ENCODE assay signal across 1 cellular context in the genomic region with DNA sequence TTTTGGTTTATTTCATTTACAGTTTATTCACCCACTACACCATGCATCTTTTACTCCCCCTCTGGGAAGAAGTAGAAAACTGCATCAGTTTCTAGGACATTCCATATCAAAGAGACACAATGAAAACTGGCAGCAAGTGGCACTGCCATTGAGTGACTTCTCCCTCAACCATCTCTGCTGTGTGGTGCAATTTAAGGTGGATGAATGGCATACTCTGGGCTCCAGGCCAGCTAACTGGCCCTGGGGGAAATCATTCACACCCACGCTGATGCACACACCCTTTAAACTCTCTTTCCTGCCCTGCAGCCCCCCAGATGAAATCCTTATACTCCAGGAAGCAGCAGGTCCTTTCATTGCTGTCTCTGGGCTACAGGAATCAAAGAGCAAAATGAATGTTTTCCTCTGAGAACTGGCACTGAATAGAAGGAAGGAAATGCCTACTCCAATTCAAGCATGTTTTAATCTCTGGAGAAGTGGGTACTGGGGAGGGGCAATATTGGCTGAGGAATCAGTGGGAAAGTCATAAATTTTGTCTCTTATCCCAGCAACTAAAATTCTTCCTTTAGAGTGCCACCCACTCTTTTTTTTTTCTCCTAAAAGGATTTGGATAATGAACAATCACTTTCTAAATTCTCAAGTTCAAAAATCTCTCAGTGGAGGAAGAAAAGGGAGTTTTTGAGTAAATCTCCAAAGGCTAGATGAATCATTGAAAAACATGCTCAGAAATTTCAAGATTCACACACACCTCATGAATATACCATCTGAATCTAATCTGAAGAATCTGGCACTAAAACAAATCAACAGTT.
TF ChIP-seq lines count a peak whose summit lies in the region.

No MANE protein-coding gene starts in this region.

TF ChIP-seq in HepG2, 621 proteins besides CTCF, POLR2A, EP300 and RAD21 (continued from another document):
- TF ChIP-seq ZC3H4 (CRISPR knock-in tag; IDR thresholded peaks at IDR 0.05; ENCODE audit: borderline replicate concordance) (no peak), ZNF10 (CRISPR knock-in tag; IDR thresholded peaks at IDR 0.05; ENCODE audit: borderline replicate concordance, low read depth) (no peak), MIER3 (CRISPR knock-in tag; IDR thresholded peaks at IDR 0.05; ENCODE audit: borderline replicate concordance) (no peak), ZNF263 (CRISPR knock-in tag; IDR thresholded peaks at IDR 0.05) (no peak)
- TF ChIP-seq, protein P1, sequence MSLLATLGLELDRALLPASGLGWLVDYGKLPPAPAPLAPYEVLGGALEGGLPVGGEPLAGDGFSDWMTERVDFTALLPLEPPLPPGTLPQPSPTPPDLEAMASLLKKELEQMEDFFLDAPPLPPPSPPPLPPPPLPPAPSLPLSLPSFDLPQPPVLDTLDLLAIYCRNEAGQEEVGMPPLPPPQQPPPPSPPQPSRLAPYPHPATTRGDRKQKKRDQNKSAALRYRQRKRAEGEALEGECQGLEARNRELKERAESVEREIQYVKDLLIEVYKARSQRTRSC (CRISPR knock-in tag; IDR thresholded peaks at IDR 0.05; ENCODE audit: low read depth): no peak
- TF ChIP-seq, protein P2, sequence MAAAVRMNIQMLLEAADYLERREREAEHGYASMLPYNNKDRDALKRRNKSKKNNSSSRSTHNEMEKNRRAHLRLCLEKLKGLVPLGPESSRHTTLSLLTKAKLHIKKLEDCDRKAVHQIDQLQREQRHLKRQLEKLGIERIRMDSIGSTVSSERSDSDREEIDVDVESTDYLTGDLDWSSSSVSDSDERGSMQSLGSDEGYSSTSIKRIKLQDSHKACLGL (CRISPR knock-in tag; IDR thresholded peaks at IDR 0.05): no peak
- TF ChIP-seq, protein P3, sequence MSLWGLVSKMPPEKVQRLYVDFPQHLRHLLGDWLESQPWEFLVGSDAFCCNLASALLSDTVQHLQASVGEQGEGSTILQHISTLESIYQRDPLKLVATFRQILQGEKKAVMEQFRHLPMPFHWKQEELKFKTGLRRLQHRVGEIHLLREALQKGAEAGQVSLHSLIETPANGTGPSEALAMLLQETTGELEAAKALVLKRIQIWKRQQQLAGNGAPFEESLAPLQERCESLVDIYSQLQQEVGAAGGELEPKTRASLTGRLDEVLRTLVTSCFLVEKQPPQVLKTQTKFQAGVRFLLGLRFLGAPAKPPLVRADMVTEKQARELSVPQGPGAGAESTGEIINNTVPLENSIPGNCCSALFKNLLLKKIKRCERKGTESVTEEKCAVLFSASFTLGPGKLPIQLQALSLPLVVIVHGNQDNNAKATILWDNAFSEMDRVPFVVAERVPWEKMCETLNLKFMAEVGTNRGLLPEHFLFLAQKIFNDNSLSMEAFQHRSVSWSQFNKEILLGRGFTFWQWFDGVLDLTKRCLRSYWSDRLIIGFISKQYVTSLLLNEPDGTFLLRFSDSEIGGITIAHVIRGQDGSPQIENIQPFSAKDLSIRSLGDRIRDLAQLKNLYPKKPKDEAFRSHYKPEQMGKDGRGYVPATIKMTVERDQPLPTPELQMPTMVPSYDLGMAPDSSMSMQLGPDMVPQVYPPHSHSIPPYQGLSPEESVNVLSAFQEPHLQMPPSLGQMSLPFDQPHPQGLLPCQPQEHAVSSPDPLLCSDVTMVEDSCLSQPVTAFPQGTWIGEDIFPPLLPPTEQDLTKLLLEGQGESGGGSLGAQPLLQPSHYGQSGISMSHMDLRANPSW (CRISPR knock-in tag; IDR thresholded peaks at IDR 0.05; ENCODE audit: borderline replicate concordance): no peak
